9 cellular contexts compared by ENCODE assay signal in genomic region chr19:12035220-12036172, GRCh38. TPM values are rescaled to one million over a fixed set of nuclear protein-coding genes. Genes with fewer than 3 reads are reported as not detected.
DNase-seq lines count a peak whose midpoint lies in the region; ATAC-seq, FAIRE-seq and TF ChIP-seq lines count a peak whose summit lies in the region.
"Had no signal": no experiment of that assay in that cellular context is flagged by ENCODE, and none has a peak within 500 bp of the region (broad histone marks: within the 10 kb centered on the region; RNA-seq: fewer than 3 reads in every experiment).

ZNF433 (minus strand) TSS chr19:12035679; CDS start chr19:12035539, 140 bp downstream.

- H3K4me3 ChIP-seq in rectal smooth muscle tissue (ENCODE audit: low read length) (peak within 1 kb of the TSS; percentile 93), aorta (ENCODE audit: low read length in 2 of 2) (peak within 1 kb of the TSS; percentile 50 to 82)

- peak within 1 kb of the TSS in 3 of 5 experiments; percentile 92 to 95 (median 92) for H3K27ac Mint-ChIP-seq in brain

- H3K27ac ChIP-seq in rectal smooth muscle tissue (ENCODE audit: low read depth, low read length) (peak within 1 kb of the TSS; percentile 88), aorta (ENCODE audit: low read depth in 1 of 2, low read length in 2 of 2) (peak within 1 kb of the TSS; percentile 7 to 83)

- ATAC-seq in GM21737 (IDR thresholded peaks at IDR 0.05; ENCODE audit: unreplicated experiment), result peak; percentile 86
- peak; percentile 100 for ATAC-seq in aorta (ENCODE audit: low FRiP score)

- 0 to 1% methylated on average over 65 to 68 of the region's 68 CpGs for WGBS in aorta, 2 donors

- H3K4me1 ChIP-seq in rectal smooth muscle tissue (ENCODE audit: control insufficient read depth, insufficient read depth, low read length), result no peaks in the 10 kb centered on the region
- H3K4me1 ChIP-seq in aorta (ENCODE audit: control insufficient read depth in 1 of 2, insufficient read depth in 2 of 2, low read length in 2 of 2), result no peaks in the 10 kb centered on the region

- no peaks in the 10 kb centered on the region for H3K9me3 ChIP-seq in aorta (ENCODE audit: control insufficient read depth, low read length)

- H3K9ac ChIP-seq in rectal smooth muscle tissue (ENCODE audit: low read length), result peak within 1 kb of the TSS; percentile 89

- peaks cover 61% of the 10 kb centered on the region for H3K36me3 Mint-ChIP-seq in brain

- H3K9me3 Mint-ChIP-seq in brain, result peaks cover 18 to 59% (median 28%) of the 10 kb centered on the region in 5 experiments

- no peak for FAIRE-seq in D721Med (lab: Jason Lieb, UNC)
- FAIRE-seq in TTC549 (lab: Jason Lieb, UNC), result peak; percentile 31
- FAIRE-seq: colon had no signal

- H3K36me3 ChIP-seq in rectal smooth muscle tissue (ENCODE audit: control insufficient read depth, insufficient read depth, low read length) (no peaks in the 10 kb centered on the region), aorta (ENCODE audit: control insufficient read depth in 1 of 2, insufficient read depth in 2 of 2, low read length in 1 of 2) (no peaks in the 10 kb centered on the region)

- H3K4me1 Mint-ChIP-seq in brain, result peaks cover 38% of the 10 kb centered on the region

- intact Hi-C loops in aorta (cut with DNase I), result no loop called here

- peak within 1 kb of the TSS in 4 of 5 experiments; percentile 74 to 98 (median 90) for H3K4me3 Mint-ChIP-seq in brain

- DNase-seq in D721Med (ENCODE audit: insufficient read length, low spot score) (peak; percentile 96), NCI-H1105 treated with DMSO at 0.1 percent for 48 hours (lab: John Stamatoyannopoulos, UW) (peak; percentile 90), hypothalamus (lab: John Stamatoyannopoulos, UW) (peak; percentile 45 to 95 (median 85)), aorta (peak; percentile 96 to 98)

- peaks cover 5% of the 10 kb centered on the region for H3K27me3 Mint-ChIP-seq in brain

- no peaks in the 10 kb centered on the region for H3K27me3 ChIP-seq in rectal smooth muscle tissue (ENCODE audit: control insufficient read depth, insufficient read depth, low read length)
- no peaks in the 10 kb centered on the region for H3K27me3 ChIP-seq in aorta (ENCODE audit: control insufficient read depth in 1 of 2, insufficient read depth in 2 of 2, low read length in 1 of 2)

- TF ChIP-seq CTCF in D721Med (IDR thresholded peaks at IDR 0.05; ENCODE audit: insufficient read depth, missing control alignments) (no peak), brain (conservative IDR thresholded peaks at IDR 0.05) (no peak)

RNA-seq across cellular contexts. Expression of gene ZNF433, which starts in this region (rescaled TPM):
- 0.75 TPM for polyA plus RNA-seq in brain (ENCODE audit: insufficient read depth, low read depth, low replicate concordance)
- 1 to 10 TPM; 5.1 to 5.5 TPM for total RNA-seq in aorta
- polyA plus RNA-seq in aorta, result 1 to 10 TPM; 4.4 to 5.8 TPM

Comparison
In these comparisons a context has a peak if more than half of its experiments do, and no peak if none do; other contexts are left out.
1. Peak in every context shown above with its lines: DNase-seq, ATAC-seq, H3K4me3 ChIP-seq and H3K27ac ChIP-seq.